ENCODE assay signal across 1 cellular context in genomic region chr14:24429395-24430142, GRCh38.
TF ChIP-seq lines count a peak whose summit lies in the region.

Gene CBLN3 (minus strand): TSS chr14:24429668. CDS start chr14:24429054, 614 bp downstream.
Gene KHNYN (plus strand): TSS chr14:24429954. CDS start chr14:24430731, 777 bp downstream.

TF ChIP-seq in A549, 52 proteins besides CTCF, POLR2A, EP300 and RAD21 (continued from another document):
- TF ChIP-seq USF2 (IDR thresholded peaks at IDR 0.05), result no peak
- TF ChIP-seq E2F6 (IDR thresholded peaks at IDR 0.05; ENCODE audit: borderline replicate concordance, low read depth), result peak; percentile 67
- TF ChIP-seq FOSL2 (IDR thresholded peaks at IDR 0.05), result no peak
- peak; percentile 52 for TF ChIP-seq FOSL2 (CRISPR knock-in tag; IDR thresholded peaks at IDR 0.05)
- no peak for TF ChIP-seq HMGXB4 (CRISPR knock-in tag; IDR thresholded peaks at IDR 0.05; ENCODE audit: borderline replicate concordance)
- peak; percentile 97 for TF ChIP-seq PHF8 (IDR thresholded peaks at IDR 0.05; ENCODE audit: borderline replicate concordance, low read depth)
- no peak for TF ChIP-seq KDM1A (IDR thresholded peaks at IDR 0.05; ENCODE audit: low read depth)
- TF ChIP-seq JUNB (IDR thresholded peaks at IDR 0.05), result no peak
- no peak for TF ChIP-seq NFE2L2 (conservative IDR thresholded peaks at IDR 0.05; ENCODE audit: low read length)
- no peak for TF ChIP-seq ZC3H11A (IDR thresholded peaks at IDR 0.05)
- TF ChIP-seq MAX (IDR thresholded peaks at IDR 0.05), result peak; percentile 64
- TF ChIP-seq SMC3 (IDR thresholded peaks at IDR 0.05), result no peak
- no peak for TF ChIP-seq FOSB (CRISPR knock-in tag; IDR thresholded peaks at IDR 0.05)
- no peak for TF ChIP-seq RARB (CRISPR knock-in tag; IDR thresholded peaks at IDR 0.05)
- no peak; the same call in 1 of the 2 replicates for TF ChIP-seq HOXB5 (CRISPR knock-in tag; IDR thresholded peaks at IDR 0.05)
- no peak for TF ChIP-seq CHD2 (IDR thresholded peaks at IDR 0.05; ENCODE audit: low read length, partially characterized antibody)
- TF ChIP-seq EHMT2 (IDR thresholded peaks at IDR 0.05; ENCODE audit: low read depth), result no peak
- no peak for TF ChIP-seq HDAC2 (IDR thresholded peaks at IDR 0.05)
- TF ChIP-seq ESRRA (IDR thresholded peaks at IDR 0.05; ENCODE audit: borderline replicate concordance, low read length), result no peak
- no peak for TF ChIP-seq TFCP2L1 (CRISPR knock-in tag; IDR thresholded peaks at IDR 0.05)
- TF ChIP-seq KDM5A (IDR thresholded peaks at IDR 0.05), result no peak
- no peak for TF ChIP-seq HEYL (CRISPR knock-in tag; IDR thresholded peaks at IDR 0.05)
- TF ChIP-seq HES2 (IDR thresholded peaks at IDR 0.05), result no peak
- no peak for TF ChIP-seq NR3C1 (IDR thresholded peaks at IDR 0.05)
- TF ChIP-seq RNF2 (IDR thresholded peaks at IDR 0.05; ENCODE audit: borderline replicate concordance, low read depth), result no peak
- no peak for TF ChIP-seq MAZ (IDR thresholded peaks at IDR 0.05; ENCODE audit: borderline replicate concordance, low read depth, low read length)
- peak; percentile 48; the same call in 1 of the 2 replicates for TF ChIP-seq HOXB13 (CRISPR knock-in tag; IDR thresholded peaks at IDR 0.05; ENCODE audit: low read depth)
- TF ChIP-seq POLR2AphosphoS2 (conservative IDR thresholded peaks at IDR 0.05; ENCODE audit: low read length), result no peak
- peak; percentile 90 to 94; a peak in 4 of 5 replicates for TF ChIP-seq JUN (IDR thresholded peaks at IDR 0.05)
